12 cellular contexts compared by ENCODE assay signal in genomic region chr4:41866799-41867677, GRCh38.
DNase-seq lines count a peak whose midpoint lies in the region; ATAC-seq and TF ChIP-seq lines count a peak whose summit lies in the region.
"Had no signal": no experiment of that assay in that cellular context is flagged by ENCODE, and none has a peak within 500 bp of the region (broad histone marks: within the 10 kb centered on the region; RNA-seq: fewer than 3 reads in every experiment).

No MANE protein-coding gene starts in this region.

- H3K36me3 ChIP-seq in BE2C, result peaks cover 44% of the 10 kb centered on the region
- no peaks in the 10 kb centered on the region for H3K36me3 ChIP-seq in naive thymus-derived CD4-positive, alpha-beta T cell (ENCODE audit: control insufficient read depth in 2 of 3, insufficient read depth in 3 of 3, low read length in 3 of 3)
- H3K36me3 ChIP-seq: tibial nerve had no signal

- no peak for TF ChIP-seq CTCF in BE2C (IDR thresholded peaks at IDR 0.05; ENCODE audit: low read depth, low read length)

- H3K9me3 ChIP-seq in BE2C, result no peaks in the 10 kb centered on the region
- peaks cover 0 to 3% (median 0%) of the 10 kb centered on the region in 3 experiments for H3K9me3 ChIP-seq in naive thymus-derived CD4-positive, alpha-beta T cell (ENCODE audit: control insufficient read depth in 2 of 3, low read length in 3 of 3)

- H3K27ac Mint-ChIP-seq in naive thymus-derived CD4-positive, alpha-beta T cell, result no peak overlapping the region
- H3K27ac Mint-ChIP-seq: activated CD4-positive, alpha-beta memory T cell treated with anti-CD3 and anti-CD28 coated beads for 36 hours had no signal

- H3K9me3 Mint-ChIP-seq in naive thymus-derived CD4-positive, alpha-beta T cell, result peaks cover 0 to 5% (median 0%) of the 10 kb centered on the region in 11 donors
- H3K9me3 Mint-ChIP-seq: activated CD4-positive, alpha-beta memory T cell treated with anti-CD3 and anti-CD28 coated beads for 36 hours had no signal

- CTCF ChIA-PET in naive thymus-derived CD4-positive, alpha-beta T cell (lab: Charles Lee), result no interaction called here

- no peak overlapping the region for H3K27ac ChIP-seq in naive thymus-derived CD4-positive, alpha-beta T cell (ENCODE audit: low read depth, low read length)
- H3K27ac ChIP-seq: skin epidermis, tibial nerve had no signal

- H3K27me3 Mint-ChIP-seq in naive thymus-derived CD4-positive, alpha-beta T cell, result peaks cover 79 to 91% (median 90%) of the 10 kb centered on the region in 5 donors

- H3K4me3 Mint-ChIP-seq in naive thymus-derived CD4-positive, alpha-beta T cell, result peak overlapping the region in 6 of 10 donors; percentile 17 to 64 (median 51)
- H3K4me3 Mint-ChIP-seq: activated CD4-positive, alpha-beta memory T cell treated with anti-CD3 and anti-CD28 coated beads for 36 hours had no signal

- H3K27me3 ChIP-seq in BE2C, result no peaks in the 10 kb centered on the region
- H3K27me3 ChIP-seq in naive thymus-derived CD4-positive, alpha-beta T cell (ENCODE audit: control insufficient read depth in 2 of 2, insufficient read depth in 2 of 2, low read length in 2 of 2), result peaks cover 1 to 18% of the 10 kb centered on the region in 2 donors

- no peaks in the 10 kb centered on the region for H3K36me3 Mint-ChIP-seq in naive thymus-derived CD4-positive, alpha-beta T cell
- H3K36me3 Mint-ChIP-seq: activated CD4-positive, alpha-beta memory T cell treated with anti-CD3 and anti-CD28 coated beads for 36 hours had no signal

- H3K4me1 ChIP-seq in BE2C, result peaks cover 80% of the 10 kb centered on the region
- H3K4me1 ChIP-seq in naive thymus-derived CD4-positive, alpha-beta T cell (ENCODE audit: control insufficient read depth in 2 of 2, insufficient read depth in 2 of 2, low read length in 2 of 2), result no peaks in the 10 kb centered on the region

- POLR2A ChIA-PET in naive thymus-derived CD4-positive, alpha-beta T cell (lab: Charles Lee), result no interaction called here

- intact Hi-C loops in naive thymus-derived CD4-positive, alpha-beta T cell (cut with micrococcal nuclease), result no loop called here

- H3K4me3 ChIP-seq in BE2C (ENCODE audit: low read depth, low read length), result peak overlapping the region; percentile 40
- H3K4me3 ChIP-seq in naive thymus-derived CD4-positive, alpha-beta T cell (ENCODE audit: low read length), result no peak overlapping the region
- H3K4me3 ChIP-seq: skin epidermis had no signal

- peak; percentile 43 for DNase-seq in BE2C
- peak; percentile 32 for DNase-seq in ELF-1 (ENCODE audit: low read depth, low spot score)
- DNase-seq in ecto neural progenitor cell (ENCODE audit: low spot score), result peak; percentile 53
- DNase-seq in naive thymus-derived CD4-positive, alpha-beta T cell, result no peak
- no peak for DNase-seq in AG08395 (ENCODE audit: low spot score)
- DNase-seq in stimulated activated CD4-positive, alpha-beta T cell treated with anti-CD3 and anti-CD28 coated beads, Interleukin-1b, Interleukin-23, amount 100 ng/mL, for 48 hours, result no peak
- DNase-seq: activated CD4-positive, alpha-beta memory T cell treated with anti-CD3 and anti-CD28 coated beads for 36 hours; T-helper 2 cell had no signal

- no peak for ATAC-seq in naive thymus-derived CD4-positive, alpha-beta T cell
- ATAC-seq in GM19324 (IDR thresholded peaks at IDR 0.05; ENCODE audit: low FRiP score, unreplicated experiment), result no peak
- ATAC-seq in GM19455 (IDR thresholded peaks at IDR 0.05; ENCODE audit: unreplicated experiment), result no peak

- peaks cover 0 to 20% (median 11%) of the 10 kb centered on the region in 7 donors for H3K4me1 Mint-ChIP-seq in naive thymus-derived CD4-positive, alpha-beta T cell

Comparison
In these comparisons a context has a peak if more than half of its experiments do, and no peak if none do; other contexts are left out.
1. DNase-seq: peak in BE2C (single experiment), ELF-1 (single experiment) and ecto neural progenitor cell (single experiment); none in naive thymus-derived CD4-positive, alpha-beta T cell (0 of 9), AG08395 (single experiment) and stimulated activated CD4-positive, alpha-beta T cell treated with anti-CD3 and anti-CD28 coated beads, Interleukin-1b, Interleukin-23, amount 100 ng/mL, for 48 hours (single experiment).